In the genomic region with DNA sequence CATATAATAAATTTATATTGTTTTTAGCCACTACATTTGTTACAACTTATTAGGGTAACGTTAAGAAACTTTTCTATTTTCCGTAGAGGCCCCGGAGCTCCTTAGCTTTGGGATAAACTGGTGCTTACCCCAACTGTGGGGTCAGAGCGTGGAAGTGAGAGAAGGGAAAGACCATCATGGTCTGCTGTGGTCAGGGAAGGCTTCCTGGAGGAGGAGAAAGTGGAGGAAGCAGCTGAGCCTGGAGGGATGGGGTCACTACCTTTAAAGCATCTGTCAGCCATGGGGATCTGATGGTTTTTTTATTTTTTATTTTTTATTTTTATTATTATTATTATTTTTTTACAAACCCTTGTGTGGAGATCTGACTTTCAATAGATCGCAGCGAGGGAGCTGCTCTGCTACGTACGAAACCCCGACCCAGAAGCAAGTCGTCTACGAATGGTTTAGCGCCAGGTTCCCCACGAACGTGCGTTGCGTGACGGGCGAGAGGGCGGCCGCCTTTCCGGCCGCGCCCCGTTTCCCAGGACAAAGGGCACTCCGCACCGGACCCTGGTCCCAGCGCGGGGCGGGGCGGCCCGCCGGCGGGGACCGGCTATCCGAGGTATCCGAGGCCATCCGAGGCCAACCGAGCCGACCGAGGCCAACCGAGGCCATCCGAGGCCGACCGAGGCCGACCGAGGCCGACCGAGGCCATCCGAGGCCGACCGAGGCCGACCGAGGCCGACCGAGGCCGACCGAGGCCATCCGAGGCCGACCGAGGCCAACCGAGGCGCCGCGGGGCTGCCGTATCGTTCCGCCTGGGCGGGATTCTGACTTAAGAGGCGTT, we compare ENCODE assay signal across 9 cellular contexts.
DNase-seq lines count a peak whose midpoint lies in the region; TF ChIP-seq lines count a peak whose summit lies in the region.
"Had no signal": no experiment of that assay in that cellular context is flagged by ENCODE, and none has a peak within 500 bp of the region (broad histone marks: within the 10 kb centered on the region; RNA-seq: fewer than 3 reads in every experiment).

No MANE protein-coding gene starts in this region.

- TF ChIP-seq CTCF in ascending aorta (IDR thresholded peaks at IDR 0.05): no peak
- no peak for TF ChIP-seq CTCF in hepatocyte (IDR thresholded peaks at IDR 0.05; ENCODE audit: poor library complexity)

- whole genome bisulfite sequencing in hepatocyte (ENCODE audit: low lambda C conversion rate, missing lambda C conversion rate): 11% methylated on average over 66 of the region's 69 CpGs

- H3K4me3 ChIP-seq in ascending aorta (peak overlapping the region; percentile 37 to 65), hepatocyte (no peak overlapping the region), rectal smooth muscle tissue (ENCODE audit: low read length) (peak overlapping the region; percentile 46)

- no peaks in the 10 kb centered on the region for H3K79me2 ChIP-seq in hepatocyte

- H3K9me3 ChIP-seq in ascending aorta: no peaks in the 10 kb centered on the region
- H3K9me3 ChIP-seq in hepatocyte (ENCODE audit: low read depth): no peaks in the 10 kb centered on the region

- peak overlapping the region; percentile 6 to 38 for H3K27ac ChIP-seq in ascending aorta
- H3K27ac ChIP-seq in hepatocyte: peak overlapping the region; percentile 20
- H3K27ac ChIP-seq in rectal smooth muscle tissue (ENCODE audit: low read depth, low read length): peak overlapping the region; percentile 80

- H4K20me1 ChIP-seq in hepatocyte (ENCODE audit: insufficient read depth, poor library complexity, severe bottlenecking): no peaks in the 10 kb centered on the region

- H3K27me3 ChIP-seq in ascending aorta: no peaks in the 10 kb centered on the region
- H3K27me3 ChIP-seq in hepatocyte: no peaks in the 10 kb centered on the region
- no peaks in the 10 kb centered on the region for H3K27me3 ChIP-seq in rectal smooth muscle tissue (ENCODE audit: control insufficient read depth, insufficient read depth, low read length)

- H3K36me3 ChIP-seq in ascending aorta (no peaks in the 10 kb centered on the region), hepatocyte (replicated peaks; ENCODE audit: insufficient read depth, low read depth) (no peaks in the 10 kb centered on the region), rectal smooth muscle tissue (ENCODE audit: control insufficient read depth, insufficient read depth, low read length) (no peaks in the 10 kb centered on the region)

- no peaks in the 10 kb centered on the region for H3K9me2 ChIP-seq in hepatocyte (replicated peaks; ENCODE audit: insufficient read depth)

- H3K9ac ChIP-seq in rectal smooth muscle tissue (ENCODE audit: low read length): no peak overlapping the region

- intact Hi-C loops in ascending aorta (cut with DNase I): no loop called here

- H3K4me2 ChIP-seq in hepatocyte: peak overlapping the region; percentile 68

- H2AFZ ChIP-seq in hepatocyte: peak overlapping the region; percentile 36

- DNase-seq in A172 (ENCODE audit: low spot score) (peak; percentile 65), GM19238 (ENCODE audit: insufficient read length, low spot score) (peak; percentile 37), HuH-7.5 (ENCODE audit: low spot score) (peak; percentile 36), T-helper 22 cell (ENCODE audit: low read depth) (peak; percentile 66), ascending aorta (ENCODE audit: low spot score in 2 of 2) (peak; percentile 18 to 76), hepatocyte (ENCODE audit: low spot score) (peak; percentile 93), ureter (ENCODE audit: low spot score) (peak; percentile 85)
- DNase-seq: DND-41 had no signal

- H3K4me1 ChIP-seq in ascending aorta: no peaks in the 10 kb centered on the region
- H3K4me1 ChIP-seq in hepatocyte (ENCODE audit: insufficient read depth): no peaks in the 10 kb centered on the region
- no peaks in the 10 kb centered on the region for H3K4me1 ChIP-seq in rectal smooth muscle tissue (ENCODE audit: control insufficient read depth, insufficient read depth, low read length)

Comparison
In these comparisons a context has a peak if more than half of its experiments do, and no peak if none do; other contexts are left out.
1. DNase-seq: peak in every context shown above with its lines; median percentile 93 in hepatocyte; 85 in ureter; 66 in T-helper 22 cell; 65 in A172; 47 in ascending aorta; 37 in GM19238; 36 in HuH-7.5.
2. H3K27ac ChIP-seq: peak in every context shown above with its lines; median percentile 80 in rectal smooth muscle tissue; 22 in ascending aorta; 20 in hepatocyte.